ENCODE assay signal across 31 cellular contexts in genomic region chr20:50447817-50448216, GRCh38.
"Had no signal": no experiment of that assay in that cellular context is flagged by ENCODE, and none has a peak within 500 bp of the region (broad histone marks: within the 10 kb centered on the region; RNA-seq: fewer than 3 reads in every experiment).

No MANE protein-coding gene starts in this region.

- H3K27ac ChIP-seq: esophagus muscularis mucosa, foreskin keratinocyte, gastrocnemius medialis had no signal

- FAIRE-seq: astrocyte, colon had no signal

- H3K27me3 ChIP-seq: foreskin keratinocyte, gastrocnemius medialis had no signal

- H3K4me3 ChIP-seq: esophagus muscularis mucosa, gastrocnemius medialis had no signal

- H3K9me3 ChIP-seq: esophagus muscularis mucosa, gastrocnemius medialis had no signal

- ATAC-seq: activated naive CD4-positive, alpha-beta T cell treated with anti-CD3 and anti-CD28 coated beads, Interleukin-2, amount 50 U/mL, for 72 hours; activated T-cell treated with anti-CD3 and anti-CD28 coated beads, Interleukin-2, amount 50 U/mL, for 72 hours; effector memory CD8-positive, alpha-beta T cell; foreskin keratinocyte; gastrocnemius medialis; T-helper 17 cell had no signal

- H3K4me3 Mint-ChIP-seq: activated CD4-positive, alpha-beta memory T cell treated with anti-CD3 and anti-CD28 coated beads, Interleukin-2, amount 10 ng/mL, durations not matched to agents 7 days and 5 days; activated CD4-positive, alpha-beta T cell treated with anti-CD3 and anti-CD28 coated beads, Interleukin-2, amount 10 ng/mL, durations not matched to agents 7 days and 5 days; activated naive CD4-positive, alpha-beta T cell treated with anti-CD3 and anti-CD28 coated beads, Interleukin-2, amount 10 ng/mL, durations not matched to agents 7 days and 5 days; activated naive CD8-positive, alpha-beta T cell treated with anti-CD3 and anti-CD28 coated beads, Interleukin-2, amount 10 ng/mL, durations not matched to agents 7 days and 5 days; activated T-cell treated with anti-CD3 and anti-CD28 coated beads, Interleukin-2, amount 50 U/mL, for 24 hours; activated T-cell treated with anti-CD3 and anti-CD28 coated beads, Interleukin-2, amount 50 U/mL, for 72 hours; effector memory CD8-positive, alpha-beta T cell; T-helper 17 cell; T-helper 2 cell treated with Interferon-gamma antibody and Interleukin-4, amounts not matched to agents 5 μg/mL and 100 μg/mL, for 36 hours had no signal

- H3K9me3 Mint-ChIP-seq: activated CD4-positive, alpha-beta memory T cell treated with anti-CD3 and anti-CD28 coated beads, Interleukin-2, amount 10 ng/mL, durations not matched to agents 7 days and 5 days; activated CD4-positive, alpha-beta T cell treated with anti-CD3 and anti-CD28 coated beads, Interleukin-2, amount 10 ng/mL, durations not matched to agents 7 days and 5 days; activated naive CD4-positive, alpha-beta T cell treated with anti-CD3 and anti-CD28 coated beads, Interleukin-2, amount 10 ng/mL, durations not matched to agents 7 days and 5 days; activated T-cell treated with anti-CD3 and anti-CD28 coated beads, Interleukin-2, amount 50 U/mL, for 24 hours; activated T-cell treated with anti-CD3 and anti-CD28 coated beads, Interleukin-2, amount 50 U/mL, for 72 hours; effector memory CD8-positive, alpha-beta T cell; T-helper 2 cell treated with Interferon-gamma antibody and Interleukin-4, amounts not matched to agents 5 μg/mL and 100 μg/mL, for 36 hours had no signal

- H3K36me3 ChIP-seq: esophagus muscularis mucosa, gastrocnemius medialis had no signal

- H3K27ac Mint-ChIP-seq: activated CD4-positive, alpha-beta memory T cell treated with anti-CD3 and anti-CD28 coated beads, Interleukin-2, amount 10 ng/mL, durations not matched to agents 7 days and 5 days; activated CD4-positive, alpha-beta T cell treated with anti-CD3 and anti-CD28 coated beads, Interleukin-2, amount 10 ng/mL, durations not matched to agents 7 days and 5 days; activated naive CD4-positive, alpha-beta T cell treated with anti-CD3 and anti-CD28 coated beads, Interleukin-2, amount 50 U/mL, for 72 hours; activated naive CD8-positive, alpha-beta T cell treated with anti-CD3 and anti-CD28 coated beads, Interleukin-2, amount 10 ng/mL, durations not matched to agents 7 days and 5 days; activated T-cell treated with anti-CD3 and anti-CD28 coated beads, Interleukin-2, amount 50 U/mL, for 24 hours; activated T-cell treated with anti-CD3 and anti-CD28 coated beads, Interleukin-2, amount 50 U/mL, for 72 hours; T-helper 17 cell; T-helper 2 cell treated with Interferon-gamma antibody and Interleukin-4, amounts not matched to agents 5 μg/mL and 100 μg/mL, for 36 hours had no signal

- H3K4me1 ChIP-seq: foreskin keratinocyte had no signal

- DNase-seq: activated CD4-positive, alpha-beta memory T cell treated with anti-CD3 and anti-CD28 coated beads, Interleukin-2, amount 10 ng/mL, durations not matched to agents 7 days and 5 days; activated CD4-positive, alpha-beta T cell treated with anti-CD3 and anti-CD28 coated beads for 4 hours; activated CD4-positive, alpha-beta T cell treated with anti-CD3 and anti-CD28 coated beads, Interleukin-2, amount 10 ng/mL, durations not matched to agents 7 days and 5 days; activated CD4-positive, alpha-beta T cell treated with anti-CD3 and anti-CD28 coated beads, Interleukin-2, amount 50 U/mL, for 4 hours; activated CD4-positive, CD25-positive, alpha-beta regulatory T cell; activated CD4-positive, CD25-positive, alpha-beta regulatory T cell treated with anti-CD3 and anti-CD28 coated beads, Interleukin-2, amount 50 U/mL, for 72 hours; activated CD8-positive, alpha-beta memory T cell treated with anti-CD3 and anti-CD28 coated beads, Interleukin-2, amount 50 U/mL, for 48 hours; activated gamma-delta T cell; activated naive CD4-positive, alpha-beta T cell; activated naive CD4-positive, alpha-beta T cell treated with anti-CD3 and anti-CD28 coated beads, Interleukin-2, amount 10 ng/mL, durations not matched to agents 7 days and 5 days; activated naive CD8-positive, alpha-beta T cell treated with anti-CD3 and anti-CD28 coated beads, Interleukin-2, amount 10 ng/mL, durations not matched to agents 7 days and 5 days; activated T-cell treated with anti-CD3 and anti-CD28 coated beads for 4 hours; activated T-cell treated with anti-CD3 and anti-CD28 coated beads, Interleukin-2, amount 50 U/mL, for 24 hours; activated T-cell treated with anti-CD3 and anti-CD28 coated beads, Interleukin-2, amount 50 U/mL, for 72 hours; caudate nucleus; cortex of kidney; dermis blood vessel endothelial cell; effector CD4-positive, alpha-beta T cell; effector memory CD8-positive, alpha-beta T cell; erythroblast; foreskin keratinocyte; gastrocnemius medialis; glutamatergic neuron; T-helper 1 cell; T-helper 17 cell; T1000 had no signal

- H3K36me3 Mint-ChIP-seq: activated naive CD4-positive, alpha-beta T cell treated with anti-CD3 and anti-CD28 coated beads, Interleukin-2, amount 10 ng/mL, durations not matched to agents 7 days and 5 days; activated naive CD8-positive, alpha-beta T cell treated with anti-CD3 and anti-CD28 coated beads, Interleukin-2, amount 10 ng/mL, durations not matched to agents 7 days and 5 days had no signal
